2 cellular contexts compared by ENCODE assay signal in genomic region chr6:1463275-1463674, GRCh38.
TF ChIP-seq lines count a peak whose summit lies in the region.

No MANE protein-coding gene starts in this region.

TF ChIP-seq in GM23338, 12 proteins besides CTCF, POLR2A, EP300 and RAD21:
- TF ChIP-seq ZNF462 (CRISPR knock-in tag; IDR thresholded peaks at IDR 0.05) (peak; percentile 46; the same call in 1 of the 2 replicates), CREB1 (CRISPR knock-in tag; IDR thresholded peaks at IDR 0.05; ENCODE audit: low read depth) (no peak), EZH2phosphoT487 (IDR thresholded peaks at IDR 0.05; ENCODE audit: unreplicated experiment) (no peak)

TF ChIP-seq in WTC11, 78 proteins besides CTCF, POLR2A, EP300 and RAD21 (continued from another document):
- TF ChIP-seq AR (CRISPR knock-in tag; IDR thresholded peaks at IDR 0.05) (no peak), ZNF416 (CRISPR knock-in tag; IDR thresholded peaks at IDR 0.05) (no peak), USF2 (CRISPR knock-in tag; IDR thresholded peaks at IDR 0.05) (no peak), SMAD4 (CRISPR knock-in tag; IDR thresholded peaks at IDR 0.05) (no peak), PRRX2 (CRISPR knock-in tag; IDR thresholded peaks at IDR 0.05) (no peak), ATF6 (CRISPR knock-in tag; IDR thresholded peaks at IDR 0.05) (no peak), ERG (CRISPR knock-in tag; IDR thresholded peaks at IDR 0.05) (no peak), ZBTB21 (CRISPR knock-in tag; IDR thresholded peaks at IDR 0.05; ENCODE audit: borderline replicate concordance) (no peak), CDX4 (CRISPR knock-in tag; IDR thresholded peaks at IDR 0.05; ENCODE audit: borderline replicate concordance) (no peak), E2F4 (CRISPR knock-in tag; IDR thresholded peaks at IDR 0.05; ENCODE audit: borderline replicate concordance, low read depth) (no peak)
TF ChIP-seq in WTC11: peak in this region for 0.
